Comparison of ENCODE assay signal across 7 cellular contexts in genomic region chr12:106950591-106950990, GRCh38.
"Had no signal": no experiment of that assay in that cellular context is flagged by ENCODE, and none has a peak within 500 bp of the region (broad histone marks: within the 10 kb centered on the region; RNA-seq: fewer than 3 reads in every experiment).

No MANE protein-coding gene starts in this region.

- DNase-seq: GM23248, GOT3, H7, H9, HCEC 1CT, HFFc6 had no signal

- H3K4me3 ChIP-seq: GM23248, GM23338 had no signal
